8 cellular contexts compared by ENCODE assay signal in the genomic region with DNA sequence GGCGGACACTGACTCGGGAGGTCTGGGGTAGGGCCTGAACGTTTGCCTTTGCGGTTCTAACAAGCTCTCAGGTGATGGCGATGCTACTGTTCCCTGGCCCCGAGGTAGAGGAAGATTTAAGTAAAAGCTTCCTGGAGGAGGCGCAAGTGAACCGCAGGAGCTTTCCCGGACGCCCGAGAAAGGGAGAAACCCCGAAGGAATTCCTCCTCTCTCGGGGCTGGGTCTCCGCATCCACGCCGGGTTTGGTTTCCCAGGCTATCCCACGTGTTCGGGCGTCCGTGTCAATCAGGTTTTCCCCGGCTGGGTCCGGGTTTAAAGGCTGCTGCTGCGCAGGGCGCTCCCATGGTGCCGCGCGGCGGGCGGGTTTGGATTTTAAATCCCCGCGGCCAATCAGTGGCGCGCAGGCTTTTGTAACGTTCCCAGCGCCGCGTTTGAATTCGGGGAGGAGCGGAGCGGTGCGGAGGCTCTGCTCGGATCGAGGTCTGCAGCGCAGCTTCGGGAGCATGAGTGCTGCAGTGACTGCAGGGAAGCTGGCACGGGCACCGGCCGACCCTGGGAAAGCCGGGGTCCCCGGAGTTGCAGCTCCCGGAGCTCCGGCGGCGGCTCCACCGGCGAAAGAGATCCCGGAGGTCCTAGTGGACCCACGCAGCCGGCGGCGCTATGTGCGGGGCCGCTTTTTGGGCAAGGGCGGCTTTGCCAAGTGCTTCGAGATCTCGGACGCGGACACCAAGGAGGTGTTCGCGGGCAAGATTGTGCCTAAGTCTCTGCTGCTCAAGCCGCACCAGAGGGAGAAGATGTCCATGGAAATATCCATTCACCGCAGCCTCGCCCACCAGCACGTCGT. TPM values are rescaled to one million over a fixed set of nuclear protein-coding genes. Genes with fewer than 3 reads are reported as not detected.
A peak's percentile ranks its signal among the peaks of the same experiment; 100 is the strongest.
DNase-seq lines count a peak whose midpoint lies in the region; ATAC-seq and TF ChIP-seq lines count a peak whose summit lies in the region.

PLK1 (plus strand) TSS at position 460 of the 844 bp plus-strand sequence; CDS start at position 504, 44 bp downstream.

- H3K4me3 ChIP-seq in right lobe of liver, result peak within 1 kb of the TSS; percentile 37 to 51 (median 41)

- no peaks in the 10 kb centered on the region for H3K27me3 ChIP-seq in right lobe of liver

- TF ChIP-seq CTCF in right lobe of liver (IDR thresholded peaks at IDR 0.05), result peak in 2 of 4 donors; percentile 9 to 16

- 3% methylated on average over 12 of the region's 75 CpGs for WGBS in right lobe of liver (ENCODE audit: insufficient coverage, low coverage, low lambda C conversion rate, missing lambda C conversion rate)

- intact Hi-C loops in right lobe of liver (cut with DNase I), result no loop called here

- no peak within 1 kb of the TSS for H3K27ac ChIP-seq in right lobe of liver

- peak; percentile 93 for ATAC-seq in GM19025 (IDR thresholded peaks at IDR 0.05; ENCODE audit: low read depth, unreplicated experiment)
- peak; percentile 92 for ATAC-seq in HG03442 (IDR thresholded peaks at IDR 0.05; ENCODE audit: unreplicated experiment)
- peak; percentile 93 to 98 (median 98) for ATAC-seq in right lobe of liver

- H3K4me1 ChIP-seq in right lobe of liver, result peaks cover 0 to 6% (median 0%) of the 10 kb centered on the region in 4 donors

- no peaks in the 10 kb centered on the region for H3K9me3 ChIP-seq in right lobe of liver

- no peak for TF ChIP-seq POLR2A in right lobe of liver (IDR thresholded peaks at IDR 0.05)

- peak; percentile 64 for DNase-seq in Ammon's horn (ENCODE audit: low spot score)
- DNase-seq in NCI-H526 (lab: John Stamatoyannopoulos, UW), result peak; percentile 85 to 97
- peak; percentile 69 for DNase-seq in activated CD4-positive, alpha-beta T cell treated with anti-CD3 and anti-CD28 coated beads, Interleukin-2, amount 50 U/mL, for 1 hour
- DNase-seq in dermis microvascular lymphatic vessel endothelial cell (ENCODE audit: low read depth in 2 of 2), result peak; percentile 42 to 82
- peak; percentile 79 to 86 (median 83) for DNase-seq in right lobe of liver
- DNase-seq in stimulated activated CD4-positive, alpha-beta T cell treated with anti-CD3 and anti-CD28 coated beads, Interleukin-4, amount 100 ng/mL, for 48 hours (ENCODE audit: low read depth in 2 of 2), result peak; percentile 81

- H3K36me3 ChIP-seq in right lobe of liver, result peaks cover 0 to 8% (median 0%) of the 10 kb centered on the region in 4 donors

RNA-seq across cellular contexts. Expression of gene PLK1, which starts in this region (rescaled TPM):
- total RNA-seq in dermis microvascular lymphatic vessel endothelial cell, result 7.6 and 17.2 TPM in 2 replicates
- 1 to 10 TPM in 4 of 6 experiments, under 1 TPM in 2; 0.61 to 3.6 (median 1.8) TPM for total RNA-seq in right lobe of liver
